Comparison of ENCODE assay signal across 8 cellular contexts in the genomic region with DNA sequence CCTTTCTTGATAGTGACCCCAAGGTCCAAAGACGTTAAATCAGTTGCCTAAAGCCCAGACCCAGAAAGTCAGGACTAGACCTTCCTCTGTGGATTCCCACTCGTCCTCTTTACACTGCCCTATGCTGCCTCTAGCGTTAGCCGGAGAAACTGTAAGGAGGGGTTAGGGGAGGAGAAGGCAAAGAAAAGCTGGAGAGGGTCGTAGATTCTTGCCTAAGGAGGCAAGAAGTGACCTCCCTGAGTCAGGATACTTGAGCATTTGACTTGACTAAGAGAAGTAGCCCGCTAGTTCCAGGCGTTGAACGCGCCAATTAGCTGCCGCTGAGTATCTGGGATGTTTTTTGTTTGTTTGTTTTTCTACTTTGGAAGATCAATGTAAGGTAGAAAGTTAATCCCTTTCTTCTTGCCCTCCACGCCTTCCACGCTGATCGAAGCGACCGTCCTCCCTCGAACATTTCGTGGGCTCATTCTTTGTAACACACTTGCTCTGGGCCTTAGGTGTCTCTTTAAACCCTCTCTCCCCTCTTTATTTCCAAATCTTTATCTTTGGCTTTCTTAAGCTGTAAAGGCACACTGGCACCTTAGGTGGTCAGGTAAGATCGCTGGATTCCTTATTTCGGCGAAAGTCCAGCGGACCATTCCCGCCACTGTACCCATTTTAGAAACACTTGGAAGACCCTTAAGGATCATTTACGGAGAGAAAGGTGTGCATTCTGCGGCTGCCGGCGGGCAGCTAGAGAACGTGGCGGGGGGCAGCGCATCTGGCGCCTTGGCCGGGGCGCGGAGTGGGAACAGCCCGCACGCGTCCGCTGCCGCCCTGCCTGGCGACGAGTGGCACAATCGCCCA. TPM values are rescaled to one million over a fixed set of nuclear protein-coding genes. Genes with fewer than 3 reads are reported as not detected.
DNase-seq lines count a peak whose midpoint lies in the region; ATAC-seq and TF ChIP-seq lines count a peak whose summit lies in the region.

No MANE protein-coding gene starts in this region.

- H3K4me3 ChIP-seq in foreskin fibroblast (ENCODE audit: low read depth in 1 of 2, low read length in 2 of 2): peak overlapping the region; percentile 79 to 83

- DNase-seq in CD1c-positive myeloid dendritic cell (ENCODE audit: extremely low spot score) (peak; percentile 45), NCI-H446 treated with DMSO at 0.1 percent for 48 hours (lab: John Stamatoyannopoulos, UW) (peak; percentile 31), foreskin fibroblast (peak; percentile 71 to 88), ureter (ENCODE audit: low spot score) (peak; percentile 46)
- peak; percentile 6 for DNase-seq in activated T-helper 1 cell treated with anti-CD3 and anti-CD28 coated beads, Interleukin-12 subunit alpha, Interleukin-12 subunit beta, Interleukin-2, Interleukin-4 antibody, amounts not matched to agents 30 ng/mL and 10 ng/mL and 1 ng/mL, durations not matched to agents 14 hours and 24 hours and 36 hours (ENCODE audit: low spot score)
- no peak for DNase-seq in natural killer cell treated with Interleukin-12 subunit alpha and Interleukin-12 subunit beta and Interleukin-15 and Interleukin-18, amount 100 ng/mL, for 72 hours (ENCODE audit: low spot score)

- peak; percentile 98 for TF ChIP-seq CTCF in foreskin fibroblast (IDR thresholded peaks at IDR 0.05; ENCODE audit: low read depth, low read length)

- ATAC-seq in GM18868 (IDR thresholded peaks at IDR 0.05; ENCODE audit: unreplicated experiment): peak; percentile 34
- ATAC-seq in HG03108 (IDR thresholded peaks at IDR 0.05; ENCODE audit: unreplicated experiment): peak; percentile 37
- peak in 1 of 2 donors; percentile 56 for ATAC-seq in natural killer cell treated with Interleukin-12 subunit alpha and Interleukin-12 subunit beta and Interleukin-15 and Interleukin-18, amount 100 ng/mL, for 72 hours

- peaks cover 82% of the 10 kb centered on the region for H3K27me3 Mint-ChIP-seq in activated T-helper 1 cell treated with anti-CD3 and anti-CD28 coated beads, Interleukin-12 subunit alpha, Interleukin-12 subunit beta, Interleukin-2, Interleukin-4 antibody, amounts not matched to agents 30 ng/mL and 10 ng/mL and 1 ng/mL, durations not matched to agents 14 hours and 24 hours and 36 hours (ENCODE audit: insufficient read depth)
- H3K27me3 Mint-ChIP-seq in natural killer cell treated with Interleukin-12 subunit alpha and Interleukin-12 subunit beta and Interleukin-15 and Interleukin-18, amount 100 ng/mL, for 72 hours: peaks cover 57 to 77% of the 10 kb centered on the region in 2 donors

- H3K36me3 Mint-ChIP-seq in activated T-helper 1 cell treated with anti-CD3 and anti-CD28 coated beads, Interleukin-12 subunit alpha, Interleukin-12 subunit beta, Interleukin-2, Interleukin-4 antibody, amounts not matched to agents 30 ng/mL and 10 ng/mL and 1 ng/mL, durations not matched to agents 14 hours and 24 hours and 36 hours (ENCODE audit: low read depth): no peaks in the 10 kb centered on the region
- H3K36me3 Mint-ChIP-seq in natural killer cell treated with Interleukin-12 subunit alpha and Interleukin-12 subunit beta and Interleukin-15 and Interleukin-18, amount 100 ng/mL, for 72 hours: no peaks in the 10 kb centered on the region

- intact Hi-C loops in activated T-helper 1 cell treated with anti-CD3 and anti-CD28 coated beads, Interleukin-12 subunit alpha, Interleukin-12 subunit beta, Interleukin-2, Interleukin-4 antibody, amounts not matched to agents 30 ng/mL and 10 ng/mL and 1 ng/mL, durations not matched to agents 14 hours and 24 hours and 36 hours (cut with micrococcal nuclease): loop anchor here (1.0 kb wide), 1 partner anchor 28 kb away; no protein-coding TSS in a partner anchor

- peak overlapping the region; percentile 70 for H3K27ac Mint-ChIP-seq in activated T-helper 1 cell treated with anti-CD3 and anti-CD28 coated beads, Interleukin-12 subunit alpha, Interleukin-12 subunit beta, Interleukin-2, Interleukin-4 antibody, amounts not matched to agents 30 ng/mL and 10 ng/mL and 1 ng/mL, durations not matched to agents 14 hours and 24 hours and 36 hours
- H3K27ac Mint-ChIP-seq in natural killer cell treated with Interleukin-12 subunit alpha and Interleukin-12 subunit beta and Interleukin-15 and Interleukin-18, amount 100 ng/mL, for 72 hours: no peak overlapping the region

- no peaks in the 10 kb centered on the region for H3K9me3 Mint-ChIP-seq in activated T-helper 1 cell treated with anti-CD3 and anti-CD28 coated beads, Interleukin-12 subunit alpha, Interleukin-12 subunit beta, Interleukin-2, Interleukin-4 antibody, amounts not matched to agents 30 ng/mL and 10 ng/mL and 1 ng/mL, durations not matched to agents 14 hours and 24 hours and 36 hours
- H3K9me3 Mint-ChIP-seq in natural killer cell treated with Interleukin-12 subunit alpha and Interleukin-12 subunit beta and Interleukin-15 and Interleukin-18, amount 100 ng/mL, for 72 hours: no peaks in the 10 kb centered on the region

- H3K4me1 Mint-ChIP-seq in activated T-helper 1 cell treated with anti-CD3 and anti-CD28 coated beads, Interleukin-12 subunit alpha, Interleukin-12 subunit beta, Interleukin-2, Interleukin-4 antibody, amounts not matched to agents 30 ng/mL and 10 ng/mL and 1 ng/mL, durations not matched to agents 14 hours and 24 hours and 36 hours (ENCODE audit: low read depth): peaks cover 45% of the 10 kb centered on the region
- H3K4me1 Mint-ChIP-seq in natural killer cell treated with Interleukin-12 subunit alpha and Interleukin-12 subunit beta and Interleukin-15 and Interleukin-18, amount 100 ng/mL, for 72 hours (ENCODE audit: low read depth in 2 of 2): peaks cover 38 to 41% of the 10 kb centered on the region in 2 donors

- peak overlapping the region; percentile 71 for H3K4me3 Mint-ChIP-seq in activated T-helper 1 cell treated with anti-CD3 and anti-CD28 coated beads, Interleukin-12 subunit alpha, Interleukin-12 subunit beta, Interleukin-2, Interleukin-4 antibody, amounts not matched to agents 30 ng/mL and 10 ng/mL and 1 ng/mL, durations not matched to agents 14 hours and 24 hours and 36 hours
- peak overlapping the region; percentile 63 for H3K4me3 Mint-ChIP-seq in natural killer cell treated with Interleukin-12 subunit alpha and Interleukin-12 subunit beta and Interleukin-15 and Interleukin-18, amount 100 ng/mL, for 72 hours

RNA-seq across cellular contexts. Expression of a gene that starts 5.1 kb away (rescaled TPM):
- 0.29 and 0.39 TPM in 2 replicates for total RNA-seq in activated T-helper 1 cell treated with anti-CD3 and anti-CD28 coated beads, Interleukin-12 subunit alpha, Interleukin-12 subunit beta, Interleukin-2, Interleukin-4 antibody, amounts not matched to agents 30 ng/mL and 10 ng/mL and 1 ng/mL, durations not matched to agents 14 hours and 24 hours and 36 hours
- total RNA-seq in natural killer cell treated with Interleukin-12 subunit alpha and Interleukin-12 subunit beta and Interleukin-15 and Interleukin-18, amount 100 ng/mL, for 72 hours: under 1 TPM; 0.74 to 0.78 TPM
- 20.0 TPM for total RNA-seq in ureter

Comparison
In these comparisons a context has a peak if more than half of its experiments do, and no peak if none do; other contexts are left out.
1. RNA of a gene that starts 5.1 kb away (total RNA-seq): 20.0 TPM in ureter (single experiment); 0.74 to 0.78 TPM in natural killer cell treated with Interleukin-12 subunit alpha and Interleukin-12 subunit beta and Interleukin-15 and Interleukin-18, amount 100 ng/mL, for 72 hours and 0.29 to 0.39 TPM in activated T-helper 1 cell treated with anti-CD3 and anti-CD28 coated beads, Interleukin-12 subunit alpha, Interleukin-12 subunit beta, Interleukin-2, Interleukin-4 antibody, amounts not matched to agents 30 ng/mL and 10 ng/mL and 1 ng/mL, durations not matched to agents 14 hours and 24 hours and 36 hours; every median in the first group is over 10 times any median in the second.